Comparison of ENCODE assay signal across 24 cellular contexts in genomic region chr22:45208696-45208992, GRCh38. TPM values are rescaled to one million over a fixed set of nuclear protein-coding genes. Genes with fewer than 3 reads are reported as not detected.
DNase-seq lines count a peak whose midpoint lies in the region; ATAC-seq, FAIRE-seq and TF ChIP-seq lines count a peak whose summit lies in the region.
"Had no signal": no experiment of that assay in that cellular context is flagged by ENCODE, and none has a peak within 500 bp of the region (broad histone marks: within the 10 kb centered on the region; RNA-seq: fewer than 3 reads in every experiment).

No MANE protein-coding gene starts in this region.

- H3K9me3 ChIP-seq in hepatocyte (ENCODE audit: low read depth) (no peaks in the 10 kb centered on the region), HepG2 (ENCODE audit: low read length) (no peaks in the 10 kb centered on the region)
- H3K9me3 ChIP-seq: adrenal gland, heart left ventricle, pancreas, right lobe of liver, upper lobe of right lung had no signal

- no peak overlapping the region for H3K4me3 Mint-ChIP-seq in CD14-positive monocyte
- peak overlapping the region in 1 of 5 experiments; percentile 65 for H3K4me3 Mint-ChIP-seq in brain
- no peak overlapping the region for H3K4me3 Mint-ChIP-seq in T-helper 2 cell treated with Interferon-gamma antibody and Interleukin-4, amounts not matched to agents 5 μg/mL and 100 μg/mL, for 36 hours
- H3K4me3 Mint-ChIP-seq in effector memory CD8-positive, alpha-beta T cell, result no peak overlapping the region
- H3K4me3 Mint-ChIP-seq: activated CD4-positive, alpha-beta T cell treated with anti-CD3 and anti-CD28 coated beads for 36 hours; stimulated activated naive CD8-positive, alpha-beta T cell treated with anti-CD3 and anti-CD28 coated beads, Interleukin-15, amount 100 ng/mL, for 72 hours; T-cell had no signal

- BruUV-seq in HepG2 (replicated peaks; lab: Mats Ljungman, UMichigan), result no TSS peak

- 74% methylated on average over 10 of the region's 10 CpGs for WGBS in hepatocyte (ENCODE audit: low lambda C conversion rate, missing lambda C conversion rate)
- WGBS in HepG2 (ENCODE audit: low lambda C conversion rate), result 94% methylated on average over 7 of the region's 10 CpGs

- TF ChIP-seq CTCF in CD14-positive monocyte (IDR thresholded peaks at IDR 0.05) (no peak), brain (conservative IDR thresholded peaks at IDR 0.05) (no peak), hepatocyte (IDR thresholded peaks at IDR 0.05; ENCODE audit: poor library complexity) (no peak), HepG2 (CRISPR knock-in tag; IDR thresholded peaks at IDR 0.05) (no peak)

- peaks cover 0 to 2% (median 1%) of the 10 kb centered on the region in 3 donors for H3K27me3 Mint-ChIP-seq in CD14-positive monocyte (ENCODE audit: low read depth in 3 of 3)
- H3K27me3 Mint-ChIP-seq in brain, result no peaks in the 10 kb centered on the region
- H3K27me3 Mint-ChIP-seq in T-helper 2 cell treated with Interferon-gamma antibody and Interleukin-4, amounts not matched to agents 5 μg/mL and 100 μg/mL, for 36 hours (ENCODE audit: low read depth), result no peaks in the 10 kb centered on the region
- H3K27me3 Mint-ChIP-seq in effector memory CD8-positive, alpha-beta T cell, result no peaks in the 10 kb centered on the region
- H3K27me3 Mint-ChIP-seq: activated CD4-positive, alpha-beta T cell treated with anti-CD3 and anti-CD28 coated beads for 36 hours; stimulated activated naive CD8-positive, alpha-beta T cell treated with anti-CD3 and anti-CD28 coated beads, Interleukin-15, amount 100 ng/mL, for 72 hours; T-cell had no signal

- H3K9ac ChIP-seq in HepG2 (ENCODE audit: insufficient read depth, low read depth, low read length), result no peak overlapping the region

- no peaks in the 10 kb centered on the region for H3K36me3 ChIP-seq in hepatocyte (replicated peaks; ENCODE audit: insufficient read depth, low read depth)
- H3K36me3 ChIP-seq in HepG2 (replicated peaks in 1 of 2; ENCODE audit: control insufficient read depth in 1 of 2, insufficient read depth in 2 of 2, low read length in 2 of 2), result peaks cover 7 to 12% of the 10 kb centered on the region in 2 experiments; a peak in 3 of 5 replicates
- H3K36me3 ChIP-seq: cardiac muscle cell, pancreas had no signal

- H2AFZ ChIP-seq in hepatocyte (no peak overlapping the region), HepG2 (ENCODE audit: low read length) (no peak overlapping the region)
- H2AFZ ChIP-seq: PC-9 had no signal

- H3K27ac ChIP-seq in hepatocyte (peak overlapping the region; percentile 31), skin epidermis (peak overlapping the region in 11 of 21 experiments; percentile 1 to 82 (median 30)), HepG2 (ENCODE audit: extremely low read length, insufficient read depth, low read length) (no peak overlapping the region)
- H3K27ac ChIP-seq: cardiac muscle cell, epithelial cell of prostate, heart left ventricle, pancreas, PC-9, right lobe of liver, upper lobe of right lung had no signal

- no peak overlapping the region for H3K4me2 ChIP-seq in hepatocyte
- no peak overlapping the region for H3K4me2 ChIP-seq in HepG2 (ENCODE audit: low read depth, low read length)
- H3K4me2 ChIP-seq: PC-9 had no signal

- H3K4me3 ChIP-seq in hepatocyte, result no peak overlapping the region
- H3K4me3 ChIP-seq in skin epidermis, result no peak overlapping the region
- H3K4me3 ChIP-seq in HepG2 (replicated peaks in 1 of 3; ENCODE audit: insufficient read depth in 1 of 3, low read depth in 2 of 3, low read length in 3 of 3), result no peak overlapping the region
- H3K4me3 ChIP-seq: adrenal gland, cardiac muscle cell, heart left ventricle, pancreas, PC-9, right lobe of liver, upper lobe of right lung had no signal

- TF ChIP-seq POLR2A in HepG2 (IDR thresholded peaks at IDR 0.05; ENCODE audit: insufficient read depth in 1 of 2, low read depth in 2 of 2, low read length in 2 of 2), result no peak

- DNase-seq in CD14-positive monocyte (ENCODE audit: low spot score), result no peak
- no peak for DNase-seq in hepatocyte (ENCODE audit: low spot score)
- no peak for DNase-seq in T-helper 2 cell treated with Interferon-gamma antibody and Interleukin-4, amounts not matched to agents 5 μg/mL and 100 μg/mL, for 36 hours (ENCODE audit: low spot score)
- no peak for DNase-seq in HepG2 (ENCODE audit: low spot score)
- no peak for DNase-seq in effector memory CD8-positive, alpha-beta T cell
- no peak for DNase-seq in medulla oblongata (ENCODE audit: extremely low spot score)
- DNase-seq: adrenal gland, DMS79 treated with DMSO at 0.1 percent for 48 hours, left cardiac atrium, NCI-H2107, NCI-H510A, PC-9, upper lobe of right lung had no signal

- no peaks in the 10 kb centered on the region for H3K9me2 ChIP-seq in hepatocyte (replicated peaks; ENCODE audit: insufficient read depth)

- in situ Hi-C loops in HepG2 (cut with HindIII; ENCODE audit: extremely low pct_ligation_motif_present, low pct_unique_long_range_greater_than_20kb), result no loop called here

- intact Hi-C loops in CD14-positive monocyte (cut with micrococcal nuclease), result loop anchor here (5.0 kb wide), 2 partner anchors 34 to 36 kb away; partner anchors contain the start of gene KIAA0930 (in 1 of the 2)
- intact Hi-C loops in HepG2 (cut with micrococcal nuclease; ENCODE audit: unreplicated experiment), result no loop called here

- no peaks in the 10 kb centered on the region for H3K27me3 ChIP-seq in hepatocyte
- no peaks in the 10 kb centered on the region for H3K27me3 ChIP-seq in HepG2 (ENCODE audit: control insufficient read depth in 1 of 2, insufficient read depth in 2 of 2, low read length in 2 of 2)
- H3K27me3 ChIP-seq: adrenal gland, cardiac muscle cell, heart left ventricle, pancreas, right lobe of liver, upper lobe of right lung had no signal

- peaks cover 24% of the 10 kb centered on the region for H3K4me1 Mint-ChIP-seq in CD14-positive monocyte
- H3K4me1 Mint-ChIP-seq in brain, result peaks cover 57% of the 10 kb centered on the region
- H3K4me1 Mint-ChIP-seq in T-helper 2 cell treated with Interferon-gamma antibody and Interleukin-4, amounts not matched to agents 5 μg/mL and 100 μg/mL, for 36 hours (ENCODE audit: low read depth), result peaks cover 1% of the 10 kb centered on the region
- peaks cover 7 to 11% of the 10 kb centered on the region in 2 donors for H3K4me1 Mint-ChIP-seq in effector memory CD8-positive, alpha-beta T cell (ENCODE audit: low read depth in 2 of 2)
- H3K4me1 Mint-ChIP-seq: T-cell had no signal

- no peak for ATAC-seq in HepG2
- ATAC-seq in effector memory CD8-positive, alpha-beta T cell (replicated peaks), result no peak
- ATAC-seq: right lobe of liver had no signal

- H3K36me3 Mint-ChIP-seq in CD14-positive monocyte (peaks cover 62 to 78% of the 10 kb centered on the region in 2 donors), brain (peaks cover 31% of the 10 kb centered on the region)
- no peaks in the 10 kb centered on the region for H3K36me3 Mint-ChIP-seq in T-helper 2 cell treated with Interferon-gamma antibody and Interleukin-4, amounts not matched to agents 5 μg/mL and 100 μg/mL, for 36 hours (ENCODE audit: low read depth)
- H3K36me3 Mint-ChIP-seq in effector memory CD8-positive, alpha-beta T cell (ENCODE audit: insufficient read depth), result peaks cover 8% of the 10 kb centered on the region

- CTCF ChIA-PET in HepG2 (lab: Yijun Ruan, JAX; ENCODE audit: low intra/inter-chr PET ratio, low total read pairs), result no interaction called here

- POLR2A ChIA-PET in HepG2 (lab: Yijun Ruan, JAX), result no interaction called here

- TF ChIP-seq EP300 in HepG2 (IDR thresholded peaks at IDR 0.05; ENCODE audit: low read depth in 2 of 2, low read length in 2 of 2), result no peak
- no peak for TF ChIP-seq EP300 in HepG2 (CRISPR knock-in tag; IDR thresholded peaks at IDR 0.05; ENCODE audit: borderline replicate concordance)

- TF ChIP-seq RAD21 in HepG2 (CRISPR knock-in tag; IDR thresholded peaks at IDR 0.05), result no peak

- peaks cover 30% of the 10 kb centered on the region for H3K4me1 ChIP-seq in hepatocyte (ENCODE audit: insufficient read depth)
- H3K4me1 ChIP-seq in HepG2 (ENCODE audit: insufficient read depth, low read length), result no peaks in the 10 kb centered on the region
- H3K4me1 ChIP-seq: pancreas, right lobe of liver had no signal

- H3K27ac Mint-ChIP-seq in CD14-positive monocyte (peak overlapping the region in 4 of 7 donors; percentile 30 to 73 (median 48)), brain (peak overlapping the region; percentile 23 to 96 (median 75))
- H3K27ac Mint-ChIP-seq in T-helper 2 cell treated with Interferon-gamma antibody and Interleukin-4, amounts not matched to agents 5 μg/mL and 100 μg/mL, for 36 hours, result no peak overlapping the region
- peak overlapping the region in 1 of 2 donors; percentile 60 for H3K27ac Mint-ChIP-seq in effector memory CD8-positive, alpha-beta T cell
- H3K27ac Mint-ChIP-seq: activated CD4-positive, alpha-beta T cell treated with anti-CD3 and anti-CD28 coated beads for 36 hours; stimulated activated naive CD8-positive, alpha-beta T cell treated with anti-CD3 and anti-CD28 coated beads, Interleukin-15, amount 100 ng/mL, for 72 hours had no signal

- peaks cover 6% of the 10 kb centered on the region for H4K20me1 ChIP-seq in hepatocyte (ENCODE audit: insufficient read depth, poor library complexity, severe bottlenecking)
- H4K20me1 ChIP-seq in HepG2 (ENCODE audit: insufficient read depth, low read length), result peaks cover 10% of the 10 kb centered on the region; the same call in 1 of the 2 replicates

- H3K9me3 Mint-ChIP-seq in CD14-positive monocyte (peaks cover 0 to 2% (median 0%) of the 10 kb centered on the region in 7 donors), brain (no peaks in the 10 kb centered on the region)
- no peaks in the 10 kb centered on the region for H3K9me3 Mint-ChIP-seq in T-helper 2 cell treated with Interferon-gamma antibody and Interleukin-4, amounts not matched to agents 5 μg/mL and 100 μg/mL, for 36 hours
- no peaks in the 10 kb centered on the region for H3K9me3 Mint-ChIP-seq in effector memory CD8-positive, alpha-beta T cell
- H3K9me3 Mint-ChIP-seq: stimulated activated naive CD8-positive, alpha-beta T cell treated with anti-CD3 and anti-CD28 coated beads, Interleukin-15, amount 100 ng/mL, for 72 hours; T-cell had no signal

- H3K79me2 ChIP-seq in hepatocyte (peaks cover 7% of the 10 kb centered on the region), HepG2 (ENCODE audit: insufficient read depth, low read length) (no peaks in the 10 kb centered on the region)

- no peak for FAIRE-seq in HepG2 (lab: Jason Lieb, UNC)
- FAIRE-seq: A204.1, pancreas had no signal

RNA-seq across cellular contexts. Expression of gene KIAA0930, which starts 32.0 kb away (rescaled TPM):
- polyA plus RNA-seq in CD14-positive monocyte (10 to 100 TPM; 14.0 to 15.6 TPM), brain (ENCODE audit: insufficient read depth, low read depth, low replicate concordance) (135 TPM), hepatocyte (42.0 and 43.6 TPM in 2 replicates), HepG2 (2011; rRNA removed) (38.2 and 46.3 TPM in 2 replicates)
- total RNA-seq in hepatocyte (30.9 and 62.9 TPM in 2 replicates), HepG2 (2016; rRNA removed; fragmentation: Illumina TruSeq; extraction: Trizol) (25.5 and 27.0 TPM in 2 replicates)
- 8.5 and 8.8 TPM in 2 replicates for total RNA-seq in HepG2 (2016; cell fraction: cytosol; rRNA removed; fragmentation: Illumina TruSeq; extraction: Trizol; ENCODE audit: low read depth)
- total RNA-seq in HepG2 (2016; cell fraction: insoluble cytoplasmic fraction; rRNA removed; fragmentation: Illumina TruSeq; extraction: Trizol), result 20.2 and 27.2 TPM in 2 replicates
- total RNA-seq in HepG2 (2016; cell fraction: membrane; rRNA removed; fragmentation: Illumina TruSeq; extraction: Trizol), result 26.6 and 27.7 TPM in 2 replicates
- 13.4 and 15.4 TPM in 2 replicates for total RNA-seq in HepG2 (2016; cell fraction: nucleus; rRNA removed; fragmentation: Illumina TruSeq; extraction: Trizol)
- polyA plus RNA-seq in HepG2 (2011; cell fraction: cytosol; rRNA removed), result 39.3 and 40.1 TPM in 2 replicates
- 32.6 and 39.0 TPM in 2 replicates for polyA plus RNA-seq in HepG2 (2011; cell fraction: nucleus; rRNA removed)
- polyA plus RNA-seq in HepG2 (2012), result 24.1 and 35.1 TPM in 2 replicates
- polyA plus RNA-seq in HepG2 (2016; cell fraction: cytosol; fragmentation: Illumina TruSeq; extraction: Trizol; ENCODE audit: low read depth), result 14.2 and 17.6 TPM in 2 replicates
- polyA plus RNA-seq in HepG2 (2016; cell fraction: insoluble cytoplasmic fraction; fragmentation: Illumina TruSeq; extraction: Trizol; ENCODE audit: low read depth), result 26.4 and 31.5 TPM in 2 replicates
- polyA plus RNA-seq in HepG2 (2016; cell fraction: membrane; fragmentation: Illumina TruSeq; extraction: Trizol; ENCODE audit: low read depth), result 30.2 and 31.7 TPM in 2 replicates
- polyA plus RNA-seq in HepG2 (2016; cell fraction: nucleus; fragmentation: Illumina TruSeq; extraction: Trizol; ENCODE audit: insufficient read depth, low read depth), result 28.9 and 29.2 TPM in 2 replicates
- polyA minus RNA-seq in HepG2 (2011; rRNA and poly(A)+ RNA removed; ENCODE audit: low replicate concordance), result 40.1 and 54.5 TPM in 2 replicates
- polyA minus RNA-seq in HepG2 (2011; cell fraction: cytosol; rRNA and poly(A)+ RNA removed), result 21.4 and 26.1 TPM in 2 replicates
- 4.8 and 8.6 TPM in 2 replicates for polyA minus RNA-seq in HepG2 (2011; cell fraction: nucleus; rRNA and poly(A)+ RNA removed)

RNA-seq across cellular contexts. Expression of gene NUP50, which starts 44.9 kb away (rescaled TPM):
- polyA plus RNA-seq in CD14-positive monocyte (10 to 100 TPM; 23.4 to 28.4 TPM), brain (ENCODE audit: insufficient read depth, low read depth, low replicate concordance) (20.4 TPM), hepatocyte (15.3 and 16.0 TPM in 2 replicates), HepG2 (2011; rRNA removed) (14.1 and 14.2 TPM in 2 replicates)
- total RNA-seq in hepatocyte (39.1 and 43.8 TPM in 2 replicates), HepG2 (2016; rRNA removed; fragmentation: Illumina TruSeq; extraction: Trizol) (52.4 and 71.0 TPM in 2 replicates)
- 15.6 and 19.1 TPM in 2 replicates for total RNA-seq in HepG2 (2016; cell fraction: cytosol; rRNA removed; fragmentation: Illumina TruSeq; extraction: Trizol; ENCODE audit: low read depth)
- 52.9 and 65.9 TPM in 2 replicates for total RNA-seq in HepG2 (2016; cell fraction: insoluble cytoplasmic fraction; rRNA removed; fragmentation: Illumina TruSeq; extraction: Trizol)
- total RNA-seq in HepG2 (2016; cell fraction: membrane; rRNA removed; fragmentation: Illumina TruSeq; extraction: Trizol), result 34.7 and 35.1 TPM in 2 replicates
- 39.0 and 40.8 TPM in 2 replicates for total RNA-seq in HepG2 (2016; cell fraction: nucleus; rRNA removed; fragmentation: Illumina TruSeq; extraction: Trizol)
- 10.3 and 10.4 TPM in 2 replicates for polyA plus RNA-seq in HepG2 (2011; cell fraction: cytosol; rRNA removed)
- 8.3 and 10.9 TPM in 2 replicates for polyA plus RNA-seq in HepG2 (2011; cell fraction: nucleus; rRNA removed)
- 22.4 and 26.0 TPM in 2 replicates for polyA plus RNA-seq in HepG2 (2012)
- 3.4 and 4.5 TPM in 2 replicates for polyA plus RNA-seq in HepG2 (2016; cell fraction: cytosol; fragmentation: Illumina TruSeq; extraction: Trizol; ENCODE audit: low read depth)
- polyA plus RNA-seq in HepG2 (2016; cell fraction: insoluble cytoplasmic fraction; fragmentation: Illumina TruSeq; extraction: Trizol; ENCODE audit: low read depth), result 52.8 and 53.9 TPM in 2 replicates
- polyA plus RNA-seq in HepG2 (2016; cell fraction: membrane; fragmentation: Illumina TruSeq; extraction: Trizol; ENCODE audit: low read depth), result 12.1 and 15.0 TPM in 2 replicates
- polyA plus RNA-seq in HepG2 (2016; cell fraction: nucleus; fragmentation: Illumina TruSeq; extraction: Trizol; ENCODE audit: insufficient read depth, low read depth), result 51.2 and 53.1 TPM in 2 replicates
- 34.7 and 47.0 TPM in 2 replicates for polyA minus RNA-seq in HepG2 (2011; rRNA and poly(A)+ RNA removed; ENCODE audit: low replicate concordance)
- 14.3 and 15.1 TPM in 2 replicates for polyA minus RNA-seq in HepG2 (2011; cell fraction: cytosol; rRNA and poly(A)+ RNA removed)
- 29.2 and 29.4 TPM in 2 replicates for polyA minus RNA-seq in HepG2 (2011; cell fraction: nucleus; rRNA and poly(A)+ RNA removed)
